16 cellular contexts compared by ENCODE assay signal in genomic region chr5:74822288-74822687, GRCh38. TPM values are rescaled to one million over a fixed set of nuclear protein-coding genes. Genes with fewer than 3 reads are reported as not detected.
DNase-seq lines count a peak whose midpoint lies in the region; ATAC-seq and TF ChIP-seq lines count a peak whose summit lies in the region.
"Had no signal": no experiment of that assay in that cellular context is flagged by ENCODE, and none has a peak within 500 bp of the region (broad histone marks: within the 10 kb centered on the region; RNA-seq: fewer than 3 reads in every experiment).

No MANE protein-coding gene starts in this region.

- H3K36me3 Mint-ChIP-seq in WTC11 (peaks cover 29% of the 10 kb centered on the region), type B pancreatic cell (peaks cover 12% of the 10 kb centered on the region)
- H3K36me3 Mint-ChIP-seq: CD14-positive monocyte had no signal

- peaks cover 87% of the 10 kb centered on the region for H3K4me1 Mint-ChIP-seq in WTC11
- H3K4me1 Mint-ChIP-seq in type B pancreatic cell (ENCODE audit: unreplicated experiment): peaks cover 7% of the 10 kb centered on the region

- no peaks in the 10 kb centered on the region for H3K27me3 Mint-ChIP-seq in WTC11 (ENCODE audit: low read depth)
- H3K27me3 Mint-ChIP-seq in type B pancreatic cell: no peaks in the 10 kb centered on the region

- H3K27me3 ChIP-seq in HUES6 (ENCODE audit: control insufficient read depth, insufficient read depth, low read length) (no peaks in the 10 kb centered on the region), tibial artery (no peaks in the 10 kb centered on the region)

- no peak overlapping the region for H3K4me3 ChIP-seq in HUES6 (ENCODE audit: low read depth, low read length)
- H3K4me3 ChIP-seq in tibial artery: no peak overlapping the region

- H3K4me3 Mint-ChIP-seq in WTC11: no peak overlapping the region
- no peak overlapping the region for H3K4me3 Mint-ChIP-seq in type B pancreatic cell
- H3K4me3 Mint-ChIP-seq: CD14-positive monocyte; CD8-positive, alpha-beta T cell; HFFc6 had no signal

- H3K9me3 Mint-ChIP-seq in WTC11 (peaks cover 11% of the 10 kb centered on the region), type B pancreatic cell (peaks cover 4% of the 10 kb centered on the region)
- H3K9me3 Mint-ChIP-seq: CD14-positive monocyte; CD8-positive, alpha-beta T cell; HFFc6 had no signal

- H3K36me3 ChIP-seq in HUES6 (ENCODE audit: control insufficient read depth, insufficient read depth, low read length): peaks cover 30% of the 10 kb centered on the region
- H3K36me3 ChIP-seq in tibial artery: no peaks in the 10 kb centered on the region
- H3K36me3 ChIP-seq: BE2C had no signal

- CTCF ChIA-PET in WTC11 (lab: Charles Lee) (no interaction called here), GM10248 (lab: Yijun Ruan, JAX) (interaction anchor here (1.0 kb wide), 1 partner anchor 97 kb away, joined by 3 read pairs; no protein-coding TSS in a partner anchor)

- no peak for ATAC-seq in WTC11
- ATAC-seq: CD8-positive, alpha-beta T cell had no signal

- DNase-seq in EL: peak; percentile 6
- no peak for DNase-seq in WTC11 (ENCODE audit: low spot score)
- no peak for DNase-seq in type B pancreatic cell (ENCODE audit: extremely low spot score, unreplicated experiment)
- DNase-seq in tibial artery: no peak
- no peak for DNase-seq in GM10248 (ENCODE audit: extremely low spot score)
- no peak for DNase-seq in hippocampal formation (lab: John Stamatoyannopoulos, UW)
- DNase-seq: BE2C; CD8-positive, alpha-beta T cell; COR-L47; DMS153; DMS79 treated with DMSO at 0.1 percent for 48 hours; GF-D8; HCEC 1CT; HFFc6 had no signal

- H3K9ac ChIP-seq in HUES6 (ENCODE audit: low read length): no peak overlapping the region

- H3K9me3 ChIP-seq in HUES6 (ENCODE audit: control insufficient read depth, insufficient read depth, low read depth, low read length) (no peaks in the 10 kb centered on the region), tibial artery (no peaks in the 10 kb centered on the region)
- H3K9me3 ChIP-seq: BE2C had no signal

- H3K27ac ChIP-seq in HUES6 (ENCODE audit: low read depth, low read length) (0 out of 2 replicates have a peak overlapping the region, but pooled peaks have one; percentile 29), tibial artery (no peak overlapping the region)

- no peak for TF ChIP-seq CTCF in WTC11 (IDR thresholded peaks at IDR 0.05)
- no peak for TF ChIP-seq CTCF in type B pancreatic cell (conservative IDR thresholded peaks at IDR 0.05)
- TF ChIP-seq CTCF in tibial artery (IDR thresholded peaks at IDR 0.05): no peak
- no peak for TF ChIP-seq CTCF in GM10248 (IDR thresholded peaks at IDR 0.05; ENCODE audit: control extremely low read depth, extremely low read depth, low read depth, missing control alignments)

- POLR2A ChIA-PET in WTC11 (lab: Charles Lee): no interaction called here
- POLR2A ChIA-PET in GM10248 (lab: Yijun Ruan, JAX): no interaction called here

- H3K4me1 ChIP-seq in HUES6 (ENCODE audit: control insufficient read depth, insufficient read depth, low read length) (peaks cover 65% of the 10 kb centered on the region), tibial artery (no peaks in the 10 kb centered on the region)
- H3K4me1 ChIP-seq: BE2C had no signal

- intact Hi-C loops in tibial artery (cut with DNase I; ENCODE audit: low total_unique reads): no loop called here

- H3K27ac Mint-ChIP-seq in WTC11 (peak overlapping the region; percentile 73), type B pancreatic cell (peak overlapping the region; percentile 9)
- H3K27ac Mint-ChIP-seq: CD14-positive monocyte; CD8-positive, alpha-beta T cell; HFFc6 had no signal

TF ChIP-seq in WTC11, 78 proteins besides CTCF, POLR2A, EP300 and RAD21 (continues in another document):
- TF ChIP-seq CBFB (CRISPR knock-in tag; IDR thresholded peaks at IDR 0.05; ENCODE audit: low read depth): no peak
- no peak for TF ChIP-seq E2F1 (CRISPR knock-in tag; IDR thresholded peaks at IDR 0.05)
- TF ChIP-seq JUN (CRISPR knock-in tag; IDR thresholded peaks at IDR 0.05): no peak
- no peak for TF ChIP-seq ZNF416 (CRISPR knock-in tag; IDR thresholded peaks at IDR 0.05)
- no peak for TF ChIP-seq PREB (CRISPR knock-in tag; IDR thresholded peaks at IDR 0.05; ENCODE audit: borderline replicate concordance)
- TF ChIP-seq GTF2I (CRISPR knock-in tag; conservative IDR thresholded peaks at IDR 0.05): no peak
- no peak for TF ChIP-seq MYBL2 (CRISPR knock-in tag; IDR thresholded peaks at IDR 0.05)
- TF ChIP-seq NFE2L1 (CRISPR knock-in tag; IDR thresholded peaks at IDR 0.05): no peak
- TF ChIP-seq HMGA2 (CRISPR knock-in tag; IDR thresholded peaks at IDR 0.05): no peak
- no peak for TF ChIP-seq FOXK1 (CRISPR knock-in tag; IDR thresholded peaks at IDR 0.05)
- TF ChIP-seq NR3C1 (CRISPR knock-in tag; conservative IDR thresholded peaks at IDR 0.05; ENCODE audit: low read depth): no peak
- no peak for TF ChIP-seq ZNF232 (CRISPR knock-in tag; IDR thresholded peaks at IDR 0.05)
- TF ChIP-seq PRDM15 (CRISPR knock-in tag; IDR thresholded peaks at IDR 0.05): no peak
- no peak for TF ChIP-seq GRHL2 (CRISPR knock-in tag; IDR thresholded peaks at IDR 0.05; ENCODE audit: insufficient replicate concordance, severe bottlenecking)

RNA-seq across cellular contexts. Expression of gene FAM169A, which starts 43.9 kb away (rescaled TPM):
- total RNA-seq in WTC11 (2021) (59.1 to 69.1 TPM (median 61.1 TPM) in 3 replicates), type B pancreatic cell (ENCODE audit: low replicate concordance) (14.5 and 25.4 TPM in 2 replicates)

RNA-seq across cellular contexts. Expression of gene NSA2, which starts 55.2 kb away (rescaled TPM):
- 65.5 to 75.6 TPM (median 68.8 TPM) in 3 replicates for total RNA-seq in WTC11 (2021)
- total RNA-seq in type B pancreatic cell (ENCODE audit: low replicate concordance): 73.5 and 77.2 TPM in 2 replicates

RNA-seq across cellular contexts. Expression of gene GFM2, which starts 55.4 kb away (rescaled TPM):
- total RNA-seq in WTC11 (2021) (27.8 to 31.6 TPM (median 29.2 TPM) in 3 replicates), type B pancreatic cell (ENCODE audit: low replicate concordance) (30.9 and 32.0 TPM in 2 replicates)
